In the genomic region with DNA sequence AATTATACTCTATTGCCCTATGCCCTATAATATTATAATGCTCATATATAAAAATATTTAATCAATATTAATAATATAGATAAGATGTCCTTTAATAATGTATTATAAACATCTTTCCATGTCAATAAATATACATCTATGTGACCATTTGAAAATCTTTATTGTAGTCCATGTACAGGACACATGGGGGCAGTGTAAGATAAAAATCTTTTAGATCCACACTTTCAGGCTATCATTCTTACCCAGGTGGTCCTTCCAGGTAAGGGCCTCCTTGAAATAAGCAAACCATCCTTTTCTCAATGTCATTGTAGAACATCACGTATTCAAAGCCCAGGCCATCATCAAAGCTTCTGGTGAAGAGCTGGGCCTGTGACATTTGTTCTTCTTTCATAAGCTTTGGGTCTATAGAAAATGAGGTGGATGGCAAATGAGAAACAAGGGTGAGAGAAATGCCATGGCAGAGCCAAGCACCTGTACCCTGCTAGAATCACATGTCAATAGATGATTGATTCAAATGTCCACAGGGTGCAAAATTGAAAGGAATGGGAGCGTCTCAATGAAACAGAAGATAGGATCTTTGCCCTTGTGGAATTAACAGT, we compare ENCODE assay signal across 8 cellular contexts.
DNase-seq lines count a peak whose midpoint lies in the region; ATAC-seq, FAIRE-seq and TF ChIP-seq lines count a peak whose summit lies in the region.

No MANE protein-coding gene starts in this region.

- TF ChIP-seq CTCF in AG04449 (IDR thresholded peaks at IDR 0.05; ENCODE audit: insufficient read depth, low read length, missing control alignments), result peak; percentile 19
- peak; percentile 42 for TF ChIP-seq CTCF in RWPE1 (conservative IDR thresholded peaks at IDR 0.05; ENCODE audit: low read depth)
- TF ChIP-seq CTCF in fibroblast of pulmonary artery (IDR thresholded peaks at IDR 0.05; ENCODE audit: low read length, missing control alignments), result peak; percentile 31

- CTCF ChIA-PET in AG04449 (lab: Yijun Ruan, JAX) (interaction anchor here (0.9 to 5.6 kb wide), 9 partner anchors 8 to 125 kb away, joined by 3 to 47 read pairs (median 3); no protein-coding TSS in a partner anchor), RWPE1 (lab: Yijun Ruan, JAX) (interaction anchor here (0.6 to 1.0 kb wide), 3 partner anchors 23 to 331 kb away, joined by 3 read pairs; no protein-coding TSS in a partner anchor)

- FAIRE-seq in G401.6 (lab: Jason Lieb, UNC), result peak; percentile 6

- POLR2A ChIA-PET in AG04449 (lab: Yijun Ruan, JAX), result no interaction called here
- POLR2A ChIA-PET in RWPE1 (lab: Yijun Ruan, JAX; ENCODE audit: low non-redundant PET), result no interaction called here

- no peak overlapping the region for H3K27ac ChIP-seq in RWPE1

- TF ChIP-seq POLR2A in GM18505 (IDR thresholded peaks at IDR 0.05; ENCODE audit: borderline replicate concordance, extremely low read depth, insufficient read depth, insufficient read length), result no peak

- DNase-seq in AG04449 (ENCODE audit: low read depth, low spot score), result no peak
- peak; percentile 17 for DNase-seq in RWPE1 (ENCODE audit: low spot score)
- DNase-seq in fibroblast of pulmonary artery (ENCODE audit: low read depth), result no peak
- no peak for DNase-seq in COLO829 (ENCODE audit: low spot score)
- no peak for DNase-seq in activated effector memory CD4-positive, alpha-beta T cell treated with anti-CD3 and anti-CD28 coated beads, Interleukin-2, amount 50 U/mL, for 16 hours

- H3K4me3 ChIP-seq in AG04449 (ENCODE audit: low read depth, low read length), result no peak overlapping the region
- H3K4me3 ChIP-seq in fibroblast of pulmonary artery (replicated peaks; ENCODE audit: low read depth, low read length), result no peak overlapping the region

- ATAC-seq in GM18505 (IDR thresholded peaks at IDR 0.05; ENCODE audit: unreplicated experiment) (no peak), HG02970 (IDR thresholded peaks at IDR 0.05; ENCODE audit: low FRiP score, unreplicated experiment) (no peak)
